8 cellular contexts compared by ENCODE assay signal in the genomic region with DNA sequence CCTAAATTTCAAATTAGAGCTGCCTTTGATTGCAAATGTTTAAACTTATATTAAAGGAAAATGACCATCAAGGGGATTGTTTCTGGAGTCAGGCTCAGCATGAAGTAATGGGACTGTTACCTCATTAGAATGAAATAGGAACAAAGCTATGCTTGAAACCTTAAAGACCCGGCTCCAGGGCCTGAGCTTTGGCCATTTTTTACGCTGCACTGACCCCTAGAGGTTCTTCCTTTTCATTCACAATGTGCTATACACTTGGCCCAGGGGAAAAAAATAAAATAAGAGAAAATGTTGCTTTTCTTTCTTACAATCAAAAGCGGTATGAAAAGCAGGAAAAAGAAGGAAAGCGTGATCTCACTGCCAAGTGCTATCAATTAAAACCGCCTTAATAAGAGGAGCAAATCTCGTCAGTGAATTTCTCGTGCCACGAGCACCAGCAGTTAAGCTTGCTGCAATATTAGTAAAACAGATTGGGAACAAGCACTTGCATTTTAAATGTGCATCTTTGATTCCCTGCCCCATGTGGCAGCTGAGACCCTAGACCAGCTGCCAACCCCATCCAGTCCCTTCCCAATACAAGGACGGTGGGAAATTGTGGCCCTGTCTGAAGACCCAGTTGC.
DNase-seq lines count a peak whose midpoint lies in the region; ATAC-seq and TF ChIP-seq lines count a peak whose summit lies in the region.

No MANE protein-coding gene starts in this region.

- no peak for TF ChIP-seq POLR2A in breast epithelium (IDR thresholded peaks at IDR 0.05)

- H3K4me1 Mint-ChIP-seq in MCF 10A (ENCODE audit: insufficient read depth, unreplicated experiment) (peaks cover 9% of the 10 kb centered on the region), GM23338 (peaks cover 36% of the 10 kb centered on the region), progenitor cell of endocrine pancreas (ENCODE audit: low read depth) (peaks cover 13% of the 10 kb centered on the region)

- H3K36me3 Mint-ChIP-seq in MCF 10A (ENCODE audit: insufficient read depth, unreplicated experiment) (no peaks in the 10 kb centered on the region), GM23338 (ENCODE audit: low read depth) (no peaks in the 10 kb centered on the region), progenitor cell of endocrine pancreas (ENCODE audit: insufficient read depth) (no peaks in the 10 kb centered on the region)

- H3K27ac ChIP-seq in breast epithelium: no peak overlapping the region
- no peak overlapping the region for H3K27ac ChIP-seq in GM23338 (ENCODE audit: low read depth)
- no peak overlapping the region for H3K27ac ChIP-seq in Karpas-422 (ENCODE audit: low read length)
- no peak overlapping the region for H3K27ac ChIP-seq in SJCRH30

- H3K36me3 ChIP-seq in breast epithelium (no peaks in the 10 kb centered on the region), GM23338 (ENCODE audit: insufficient read depth) (no peaks in the 10 kb centered on the region), Karpas-422 (ENCODE audit: insufficient read depth, low read length) (no peaks in the 10 kb centered on the region), SJCRH30 (no peaks in the 10 kb centered on the region)

- peak; percentile 59 for TF ChIP-seq CTCF in MCF 10A (IDR thresholded peaks at IDR 0.05; ENCODE audit: unreplicated experiment)
- peak in 1 of 3 donors; percentile 30 for TF ChIP-seq CTCF in breast epithelium (IDR thresholded peaks at IDR 0.05)
- peak; percentile 75 to 91 for TF ChIP-seq CTCF in GM23338 (conservative IDR thresholded peaks at IDR 0.05; ENCODE audit: low read depth in 2 of 2)
- peak; percentile 71 for TF ChIP-seq CTCF in fibroblast of the aortic adventitia (IDR thresholded peaks at IDR 0.05; ENCODE audit: insufficient read depth, low read length)
- peak; percentile 72 for TF ChIP-seq CTCF in progenitor cell of endocrine pancreas (IDR thresholded peaks at IDR 0.05; ENCODE audit: unreplicated experiment)

- CTCF ChIA-PET in MCF 10A (lab: Yijun Ruan, JAX): interaction anchor here (0.5 to 4.3 kb wide), 21 partner anchors 8 to 1346 kb away, joined by 3 to 32 read pairs (median 4); no protein-coding TSS in a partner anchor

- H3K27me3 ChIP-seq in breast epithelium (no peaks in the 10 kb centered on the region), GM23338 (ENCODE audit: insufficient read depth) (no peaks in the 10 kb centered on the region), Karpas-422 (ENCODE audit: low read length) (no peaks in the 10 kb centered on the region), SJCRH30 (no peaks in the 10 kb centered on the region)

- no TSS peak for BruUV-seq in MCF 10A (replicated peaks; lab: Mats Ljungman, UMichigan)

- H3K27ac Mint-ChIP-seq in MCF 10A (ENCODE audit: low read depth, unreplicated experiment) (no peak overlapping the region), GM23338 (peak overlapping the region; percentile 36), progenitor cell of endocrine pancreas (no peak overlapping the region)

- H3K9ac ChIP-seq in Karpas-422 (ENCODE audit: low read length): no peak overlapping the region

- DNase-seq in MCF 10A (ENCODE audit: unreplicated experiment) (peak; percentile 67), breast epithelium (ENCODE audit: low spot score in 2 of 2) (no peak), GM23338 (ENCODE audit: low spot score) (peak; percentile 93), Karpas-422 (peak; percentile 81), SJCRH30 (peak; percentile 28 to 68), fibroblast of the aortic adventitia (ENCODE audit: low read depth) (peak; percentile 77), progenitor cell of endocrine pancreas (ENCODE audit: low spot score, unreplicated experiment) (no peak)
- DNase-seq in activated effector memory CD4-positive, alpha-beta T cell treated with Interleukin-2 at 50 U/mL for 16 hours: no peak

- intact Hi-C loops in MCF 10A (cut with micrococcal nuclease): loop anchor here (1.0 to 5.0 kb wide), 2 partner anchors 139 to 560 kb away; a partner anchor contains a TSS
- intact Hi-C loops in breast epithelium (cut with DNase I; ENCODE audit: low total_unique reads): no loop called here

- POLR2A ChIA-PET in MCF 10A (lab: Yijun Ruan, JAX): interaction anchor here (0.7 to 2.0 kb wide), 6 partner anchors 11 to 144 kb away, joined by 3 to 5 read pairs (median 3); a partner anchor contains a TSS

- no peaks in the 10 kb centered on the region for H3K27me3 Mint-ChIP-seq in MCF 10A (ENCODE audit: insufficient read depth, unreplicated experiment)
- peaks cover 10% of the 10 kb centered on the region for H3K27me3 Mint-ChIP-seq in GM23338 (ENCODE audit: insufficient read depth, low read depth, poor library complexity)
- H3K27me3 Mint-ChIP-seq in progenitor cell of endocrine pancreas: peaks cover 6% of the 10 kb centered on the region

- H3K4me1 ChIP-seq in breast epithelium (no peaks in the 10 kb centered on the region), GM23338 (ENCODE audit: insufficient read depth) (peaks cover 14% of the 10 kb centered on the region; the same call in 1 of the 2 replicates), Karpas-422 (ENCODE audit: low read length) (peaks cover 15% of the 10 kb centered on the region), SJCRH30 (no peaks in the 10 kb centered on the region)

- H3F3A ChIP-seq in GM23338 (replicated peaks; ENCODE audit: low read depth): no peaks in the 10 kb centered on the region

- H3K9me3 Mint-ChIP-seq in MCF 10A (ENCODE audit: unreplicated experiment) (no peaks in the 10 kb centered on the region), GM23338 (no peaks in the 10 kb centered on the region), progenitor cell of endocrine pancreas (ENCODE audit: low read depth) (no peaks in the 10 kb centered on the region)

- ATAC-seq in GM23338: peak; percentile 96

- no peak overlapping the region for H3K4me3 ChIP-seq in breast epithelium
- H3K4me3 ChIP-seq in GM23338: no peak overlapping the region
- H3K4me3 ChIP-seq in Karpas-422 (ENCODE audit: low read length): no peak overlapping the region
- no peak overlapping the region for H3K4me3 ChIP-seq in SJCRH30
- no peak overlapping the region for H3K4me3 ChIP-seq in fibroblast of the aortic adventitia (ENCODE audit: low read depth, low read length)

- H2AFZ ChIP-seq in GM23338 (no peak overlapping the region), Karpas-422 (ENCODE audit: low read length) (no peak overlapping the region)

- H3K79me2 ChIP-seq in GM23338 (replicated peaks; ENCODE audit: insufficient read depth) (no peaks in the 10 kb centered on the region), Karpas-422 (ENCODE audit: low read length) (no peaks in the 10 kb centered on the region)

- H3K4me3 Mint-ChIP-seq in MCF 10A (ENCODE audit: unreplicated experiment): no peak overlapping the region
- H3K4me3 Mint-ChIP-seq in GM23338: no peak overlapping the region
- H3K4me3 Mint-ChIP-seq in progenitor cell of endocrine pancreas (ENCODE audit: low read depth): no peak overlapping the region

- no peaks in the 10 kb centered on the region for H3K9me3 ChIP-seq in breast epithelium
- H3K9me3 ChIP-seq in Karpas-422 (ENCODE audit: low read length): no peaks in the 10 kb centered on the region
- H3K9me3 ChIP-seq in SJCRH30 (replicated peaks): no peaks in the 10 kb centered on the region

- H4K20me1 ChIP-seq in GM23338 (replicated peaks; ENCODE audit: insufficient read depth): no peaks in the 10 kb centered on the region
- no peaks in the 10 kb centered on the region for H4K20me1 ChIP-seq in Karpas-422 (ENCODE audit: insufficient read depth, low read depth, low read length)

- H3K9me2 ChIP-seq in GM23338 (ENCODE audit: insufficient read depth) (no peaks in the 10 kb centered on the region), Karpas-422 (replicated peaks; ENCODE audit: insufficient read depth, low read length) (no peaks in the 10 kb centered on the region)

- H3K4me2 ChIP-seq in GM23338: no peak overlapping the region
- no peak overlapping the region for H3K4me2 ChIP-seq in Karpas-422 (ENCODE audit: low read depth, low read length, poor library complexity, severe bottlenecking)

TF ChIP-seq in GM23338, 12 proteins besides CTCF, POLR2A, EP300 and RAD21:
- TF ChIP-seq, protein P1, sequence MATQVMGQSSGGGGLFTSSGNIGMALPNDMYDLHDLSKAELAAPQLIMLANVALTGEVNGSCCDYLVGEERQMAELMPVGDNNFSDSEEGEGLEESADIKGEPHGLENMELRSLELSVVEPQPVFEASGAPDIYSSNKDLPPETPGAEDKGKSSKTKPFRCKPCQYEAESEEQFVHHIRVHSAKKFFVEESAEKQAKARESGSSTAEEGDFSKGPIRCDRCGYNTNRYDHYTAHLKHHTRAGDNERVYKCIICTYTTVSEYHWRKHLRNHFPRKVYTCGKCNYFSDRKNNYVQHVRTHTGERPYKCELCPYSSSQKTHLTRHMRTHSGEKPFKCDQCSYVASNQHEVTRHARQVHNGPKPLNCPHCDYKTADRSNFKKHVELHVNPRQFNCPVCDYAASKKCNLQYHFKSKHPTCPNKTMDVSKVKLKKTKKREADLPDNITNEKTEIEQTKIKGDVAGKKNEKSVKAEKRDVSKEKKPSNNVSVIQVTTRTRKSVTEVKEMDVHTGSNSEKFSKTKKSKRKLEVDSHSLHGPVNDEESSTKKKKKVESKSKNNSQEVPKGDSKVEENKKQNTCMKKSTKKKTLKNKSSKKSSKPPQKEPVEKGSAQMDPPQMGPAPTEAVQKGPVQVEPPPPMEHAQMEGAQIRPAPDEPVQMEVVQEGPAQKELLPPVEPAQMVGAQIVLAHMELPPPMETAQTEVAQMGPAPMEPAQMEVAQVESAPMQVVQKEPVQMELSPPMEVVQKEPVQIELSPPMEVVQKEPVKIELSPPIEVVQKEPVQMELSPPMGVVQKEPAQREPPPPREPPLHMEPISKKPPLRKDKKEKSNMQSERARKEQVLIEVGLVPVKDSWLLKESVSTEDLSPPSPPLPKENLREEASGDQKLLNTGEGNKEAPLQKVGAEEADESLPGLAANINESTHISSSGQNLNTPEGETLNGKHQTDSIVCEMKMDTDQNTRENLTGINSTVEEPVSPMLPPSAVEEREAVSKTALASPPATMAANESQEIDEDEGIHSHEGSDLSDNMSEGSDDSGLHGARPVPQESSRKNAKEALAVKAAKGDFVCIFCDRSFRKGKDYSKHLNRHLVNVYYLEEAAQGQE (IDR thresholded peaks at IDR 0.05; ENCODE audit: unreplicated experiment): no peak
- TF ChIP-seq CREB1 (CRISPR knock-in tag; IDR thresholded peaks at IDR 0.05; ENCODE audit: low read depth): 0 out of 2 replicates have a peak, but pooled peaks have one; percentile 33
- TF ChIP-seq NANOG (IDR thresholded peaks at IDR 0.05; ENCODE audit: borderline replicate concordance): peak; percentile 3; the same call in 1 of the 2 replicates
TF ChIP-seq in GM23338: peak in this region for 2.

Comparison
In these comparisons a context has a peak if more than half of its experiments do, and no peak if none do; other contexts are left out.
1. DNase-seq: peak in MCF 10A (single experiment), GM23338 (single experiment), Karpas-422 (single experiment), SJCRH30 (2 of 2) and fibroblast of the aortic adventitia (single experiment); none in breast epithelium (0 of 2), progenitor cell of endocrine pancreas (single experiment) and activated effector memory CD4-positive, alpha-beta T cell treated with Interleukin-2 at 50 U/mL for 16 hours (single experiment).